ENCODE assay signal across 21 cellular contexts in the genomic region with DNA sequence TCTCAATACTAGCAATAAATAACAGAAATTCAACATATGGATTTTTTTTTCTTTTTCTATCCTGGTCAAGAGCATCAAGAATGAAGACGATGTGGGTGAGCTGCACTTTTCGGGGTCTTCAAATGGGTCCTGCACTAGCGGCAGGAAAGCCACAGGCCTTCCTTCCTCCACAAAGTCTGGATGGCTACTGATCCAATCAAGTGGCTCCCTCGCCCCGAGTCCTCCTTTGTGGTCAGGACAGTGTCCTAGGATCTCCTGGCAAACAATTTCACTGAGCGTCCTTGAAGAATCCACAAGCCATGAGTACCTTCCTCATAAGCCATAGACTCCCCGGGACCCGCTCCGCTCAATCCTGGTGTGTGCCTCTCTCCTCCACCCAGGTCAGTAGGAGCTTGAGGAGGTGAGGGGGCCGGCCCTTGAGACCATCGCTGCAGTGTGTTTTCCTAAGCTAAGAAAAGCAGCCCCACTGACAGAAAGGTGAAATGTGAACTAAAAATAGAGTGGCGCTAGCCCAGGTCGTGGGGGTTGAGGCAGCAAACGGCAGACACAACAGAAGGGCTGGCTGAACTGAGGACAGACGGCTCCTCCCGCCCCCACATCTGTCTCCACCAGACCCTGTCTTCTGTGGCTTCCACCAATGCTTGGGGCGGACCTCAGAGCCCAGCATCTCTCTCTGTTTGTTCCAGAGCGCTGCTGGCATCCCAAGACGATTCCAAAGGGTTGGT.
"Had no signal": no experiment of that assay in that cellular context is flagged by ENCODE, and none has a peak within 500 bp of the region (broad histone marks: within the 10 kb centered on the region; RNA-seq: fewer than 3 reads in every experiment).

No MANE protein-coding gene starts in this region.

- H3K36me3 ChIP-seq: adrenal gland, ascending aorta, brain microvascular endothelial cell, lower lobe of right lung, prostate gland, upper lobe of right lung had no signal

- H3K27me3 ChIP-seq: adrenal gland, ascending aorta, brain microvascular endothelial cell, upper lobe of right lung had no signal

- ATAC-seq: activated T-helper 17 cell treated with anti-CD3 and anti-CD28 coated beads, Interleukin-2, amount 50 U/mL, for 72 hours; esophagus mucosa; left colon; lower lobe of right lung; mucosa of descending colon; stimulated activated naive CD8-positive, alpha-beta T cell treated with anti-CD3 and anti-CD28 coated beads, Interleukin-15, Interleukin-2, amounts not matched to agents 100 U/mL and 50 U/mL, for 24 hours; upper lobe of right lung; WTC11 had no signal

- DNase-seq: activated naive CD4-positive, alpha-beta T cell; activated T-cell treated with anti-CD3 and anti-CD28 coated beads, Interleukin-2, amount 50 U/mL, for 1 hour; adrenal gland; brain microvascular endothelial cell; effector memory CD4-positive, alpha-beta T cell; hypothalamus; left colon; lower lobe of right lung; mesendoderm; mucosa of descending colon; stimulated activated CD4-positive, alpha-beta T cell treated with anti-CD3 and anti-CD28 coated beads, Interleukin-4, amount 100 ng/mL, for 4 hours; stimulated activated naive CD8-positive, alpha-beta T cell treated with anti-CD3 and anti-CD28 coated beads, Interleukin-15, Interleukin-2, amounts not matched to agents 100 U/mL and 50 U/mL, for 24 hours; T-helper 9 cell; upper lobe of right lung had no signal

- H3K27ac ChIP-seq: adrenal gland, ascending aorta, brain microvascular endothelial cell, lower lobe of right lung, prostate gland, upper lobe of right lung had no signal

- H3K36me3 Mint-ChIP-seq: activated naive CD8-positive, alpha-beta T cell; WTC11 had no signal

- H3K9me3 Mint-ChIP-seq: activated T-helper 17 cell treated with anti-CD3 and anti-CD28 coated beads, Interleukin-2, amount 50 U/mL, for 72 hours; central memory CD8-positive, alpha-beta T cell had no signal

- H3K9me3 ChIP-seq: adrenal gland, ascending aorta, lower lobe of right lung, mucosa of descending colon, prostate gland, upper lobe of right lung had no signal

- H3K4me3 Mint-ChIP-seq: activated naive CD8-positive, alpha-beta T cell; activated T-helper 17 cell treated with anti-CD3 and anti-CD28 coated beads, Interleukin-2, amount 50 U/mL, for 72 hours; central memory CD8-positive, alpha-beta T cell; WTC11 had no signal

- H3K4me1 Mint-ChIP-seq: activated T-helper 17 cell treated with anti-CD3 and anti-CD28 coated beads, Interleukin-2, amount 50 U/mL, for 72 hours; central memory CD8-positive, alpha-beta T cell had no signal

- H3K27ac Mint-ChIP-seq: activated naive CD8-positive, alpha-beta T cell; activated T-helper 17 cell treated with anti-CD3 and anti-CD28 coated beads, Interleukin-2, amount 50 U/mL, for 72 hours; WTC11 had no signal

- H3K27me3 Mint-ChIP-seq: activated naive CD8-positive, alpha-beta T cell had no signal

- H3K4me1 ChIP-seq: adrenal gland, ascending aorta, lower lobe of right lung, prostate gland, upper lobe of right lung had no signal

- H3K4me3 ChIP-seq: adrenal gland, ascending aorta, lower lobe of right lung, mucosa of descending colon, prostate gland, upper lobe of right lung had no signal
